Comparison of ENCODE assay signal across 7 cellular contexts in genomic region chr20:25798174-25798993, GRCh38.
DNase-seq lines count a peak whose midpoint lies in the region; ATAC-seq and TF ChIP-seq lines count a peak whose summit lies in the region.
"Not testable (repeated sequence)": the region's sequence is repeated elsewhere in the genome, so short reads cannot be mapped to it uniquely, and the experiment has no call there.

No MANE protein-coding gene starts in this region.

- not testable (repeated sequence) for H3K36me3 Mint-ChIP-seq in GM23338 (ENCODE audit: low read depth); activated CD8-positive, alpha-beta memory T cell treated with anti-CD3 and anti-CD28 coated beads, Interleukin-2, amount 10 ng/mL, durations not matched to agents 7 days and 5 days

- not testable (repeated sequence) for H2AFZ ChIP-seq in GM23338

- not testable (repeated sequence) for H3K4me1 ChIP-seq in GM23338 (ENCODE audit: insufficient read depth); RWPE2 (ENCODE audit: insufficient read depth, poor library complexity, severe bottlenecking); foreskin keratinocyte; lower lobe of right lung

- CTCF ChIA-PET in activated CD8-positive, alpha-beta memory T cell treated with anti-CD3 and anti-CD28 coated beads, Interleukin-2, amount 10 ng/mL, durations not matched to agents 7 days and 5 days (lab: Charles Lee), result not testable (repeated sequence)

- H3K4me3 Mint-ChIP-seq in GM23338; activated CD8-positive, alpha-beta memory T cell treated with anti-CD3 and anti-CD28 coated beads, Interleukin-2, amount 10 ng/mL, durations not matched to agents 7 days and 5 days: not testable (repeated sequence)

- not testable (repeated sequence) for DNase-seq in GM23338 (ENCODE audit: low spot score); RWPE2 (ENCODE audit: low spot score); activated CD8-positive, alpha-beta memory T cell treated with anti-CD3 and anti-CD28 coated beads, Interleukin-2, amount 10 ng/mL, durations not matched to agents 7 days and 5 days; foreskin keratinocyte; left cardiac atrium; lower lobe of right lung; sciatic nerve (ENCODE audit: low spot score)

- intact Hi-C loops in left cardiac atrium (cut with DNase I); lower lobe of right lung (cut with DNase I); sciatic nerve (cut with DNase I): not testable (repeated sequence)

- not testable (repeated sequence) for TF ChIP-seq CTCF in GM23338 (conservative IDR thresholded peaks at IDR 0.05; ENCODE audit: low read depth in 2 of 2); RWPE2 (IDR thresholded peaks at IDR 0.05; ENCODE audit: poor library complexity, severe bottlenecking); foreskin keratinocyte (conservative IDR thresholded peaks at IDR 0.05); lower lobe of right lung (IDR thresholded peaks at IDR 0.05)

- not testable (repeated sequence) for H3K4me1 Mint-ChIP-seq in GM23338; activated CD8-positive, alpha-beta memory T cell treated with anti-CD3 and anti-CD28 coated beads, Interleukin-2, amount 10 ng/mL, durations not matched to agents 7 days and 5 days

- H3K9me2 ChIP-seq in GM23338 (ENCODE audit: insufficient read depth), result not testable (repeated sequence)

- not testable (repeated sequence) for H3K27me3 ChIP-seq in GM23338 (ENCODE audit: insufficient read depth); RWPE2 (ENCODE audit: insufficient read depth, poor library complexity, severe bottlenecking); foreskin keratinocyte; lower lobe of right lung (ENCODE audit: low read depth)

- not testable (repeated sequence) for H3K9me3 ChIP-seq in RWPE2 (ENCODE audit: severe bottlenecking); lower lobe of right lung

- H3K4me2 ChIP-seq in GM23338, result not testable (repeated sequence)

- H3K27ac Mint-ChIP-seq in GM23338; activated CD8-positive, alpha-beta memory T cell treated with anti-CD3 and anti-CD28 coated beads, Interleukin-2, amount 10 ng/mL, durations not matched to agents 7 days and 5 days: not testable (repeated sequence)

- not testable (repeated sequence) for H3F3A ChIP-seq in GM23338 (replicated peaks; ENCODE audit: low read depth)

- not testable (repeated sequence) for H3K4me3 ChIP-seq in GM23338; RWPE2 (ENCODE audit: severe bottlenecking); lower lobe of right lung

- H3K27ac ChIP-seq in GM23338 (ENCODE audit: low read depth); RWPE2 (ENCODE audit: poor library complexity, severe bottlenecking); foreskin keratinocyte; lower lobe of right lung: not testable (repeated sequence)

- H3K27me3 Mint-ChIP-seq in GM23338 (ENCODE audit: insufficient read depth, low read depth, poor library complexity); activated CD8-positive, alpha-beta memory T cell treated with anti-CD3 and anti-CD28 coated beads, Interleukin-2, amount 10 ng/mL, durations not matched to agents 7 days and 5 days: not testable (repeated sequence)

- H3K9me3 Mint-ChIP-seq in GM23338; activated CD8-positive, alpha-beta memory T cell treated with anti-CD3 and anti-CD28 coated beads, Interleukin-2, amount 10 ng/mL, durations not matched to agents 7 days and 5 days (ENCODE audit: low read depth): not testable (repeated sequence)

- not testable (repeated sequence) for H4K20me1 ChIP-seq in GM23338 (replicated peaks; ENCODE audit: insufficient read depth)

- H3K36me3 ChIP-seq in GM23338 (ENCODE audit: insufficient read depth); RWPE2 (ENCODE audit: low read depth); lower lobe of right lung: not testable (repeated sequence)

- H3K79me2 ChIP-seq in GM23338 (replicated peaks; ENCODE audit: insufficient read depth), result not testable (repeated sequence)

- peak; percentile 81 for ATAC-seq in GM23338
- ATAC-seq in RWPE2 (ENCODE audit: low read depth), result peak; percentile 49
- ATAC-seq in activated CD8-positive, alpha-beta memory T cell treated with anti-CD3 and anti-CD28 coated beads, Interleukin-2, amount 10 ng/mL, durations not matched to agents 7 days and 5 days, result peak; percentile 45
- ATAC-seq in foreskin keratinocyte, result peak; percentile 77
- ATAC-seq in left cardiac atrium, result peak; percentile 37 to 71
- ATAC-seq in lower lobe of right lung, result peak; percentile 30 to 55
- peak; percentile 73 for ATAC-seq in sciatic nerve
